In genomic region chrX:145247203-145247602, GRCh38 we compare ENCODE assay signal across 6 cellular contexts. TPM values are rescaled to one million over a fixed set of nuclear protein-coding genes. Genes with fewer than 3 reads are reported as not detected.
"Had no signal": no experiment of that assay in that cellular context is flagged by ENCODE, and none has a peak within 500 bp of the region (broad histone marks: within the 10 kb centered on the region; RNA-seq: fewer than 3 reads in every experiment).

A gene with protein sequence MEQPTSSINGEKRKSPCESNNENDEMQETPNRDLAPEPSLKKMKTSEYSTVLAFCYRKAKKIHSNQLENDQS (plus strand): TSS chrX:145247503. CDS start chrX:145247587, 84 bp downstream.

RNA-seq across cellular contexts. Expression of the gene that starts here (rescaled TPM):
- total RNA-seq: GM23248, GM23338, H1, H7, H9, HFFc6 had no signal
- polyA plus RNA-seq: GM23248, GM23338, H1 had no signal
